19 cellular contexts compared by ENCODE assay signal in genomic region chr16:27651299-27651698, GRCh38.
DNase-seq lines count a peak whose midpoint lies in the region; ATAC-seq and TF ChIP-seq lines count a peak whose summit lies in the region.
"Had no signal": no experiment of that assay in that cellular context is flagged by ENCODE, and none has a peak within 500 bp of the region (broad histone marks: within the 10 kb centered on the region; RNA-seq: fewer than 3 reads in every experiment).

No MANE protein-coding gene starts in this region.

- H3K9ac ChIP-seq in neural cell (ENCODE audit: low read length) = peak overlapping the region; percentile 0
- H3K9ac ChIP-seq: BLaER1 had no signal

- no peak overlapping the region for H3K27ac Mint-ChIP-seq in activated T-cell treated with anti-CD3 and anti-CD28 coated beads, Interleukin-2, amount 50 U/mL, for 72 hours
- H3K27ac Mint-ChIP-seq: CD4-positive, CD25-positive, alpha-beta regulatory T cell had no signal

- peaks cover 0 to 16% of the 10 kb centered on the region in 2 donors for H3K4me1 ChIP-seq in right atrium auricular region
- peaks cover 0 to 9% of the 10 kb centered on the region in 2 donors for H3K4me1 ChIP-seq in gastrocnemius medialis
- H3K4me1 ChIP-seq: BLaER1 had no signal

- TF ChIP-seq CTCF in right atrium auricular region (IDR thresholded peaks at IDR 0.05) (no peak), neural cell (IDR thresholded peaks at IDR 0.05; ENCODE audit: poor library complexity, severe bottlenecking) (no peak), gastrocnemius medialis (IDR thresholded peaks at IDR 0.05 in 4 of 5, conservative IDR thresholded peaks at IDR 0.05 in 1 of 5) (no peak)

- H3K9me2 ChIP-seq in neural cell (ENCODE audit: insufficient read depth, low read length) = no peaks in the 10 kb centered on the region

- in situ Hi-C loops in gastrocnemius medialis (cut with MboI; ENCODE audit: low sequenced_read_pairs in 4 of 4) = no loop called here

- no peak for TF ChIP-seq EP300 in neural cell (conservative IDR thresholded peaks at IDR 0.05; ENCODE audit: poor library complexity, severe bottlenecking)

- DNase-seq in left ventricle myocardium superior (no peak), right atrium auricular region (ENCODE audit: low spot score) (no peak), NCI-H2227 treated with DMSO at 0.1 percent for 48 hours (lab: John Stamatoyannopoulos, UW) (peak; percentile 38), gastrocnemius medialis (no peak), MG63 (no peak), HuH-7 (ENCODE audit: low spot score) (no peak)
- DNase-seq in activated T-cell treated with anti-CD3 and anti-CD28 coated beads, Interleukin-2, amount 50 U/mL, for 72 hours = no peak
- DNase-seq: 8988T; CD4-positive, CD25-positive, alpha-beta regulatory T cell; CD8-positive, alpha-beta memory T cell; COR-L47; DMS 273 treated with DMSO at 0.1 percent for 48 hours; DMS53; GDM1; GOT3; H9 had no signal

- ATAC-seq in left ventricle myocardium superior (peak; percentile 30), gastrocnemius medialis (peak; percentile 45 to 62)
- ATAC-seq in activated T-cell treated with anti-CD3 and anti-CD28 coated beads, Interleukin-2, amount 50 U/mL, for 72 hours (replicated peaks in 1 of 2) = no peak
- ATAC-seq: HepG2 had no signal

- H3K9me3 Mint-ChIP-seq in activated T-cell treated with anti-CD3 and anti-CD28 coated beads, Interleukin-2, amount 50 U/mL, for 72 hours = no peaks in the 10 kb centered on the region
- H3K9me3 Mint-ChIP-seq: CD4-positive, CD25-positive, alpha-beta regulatory T cell; CD8-positive, alpha-beta memory T cell; H9 had no signal

- H3K79me2 ChIP-seq in neural cell (replicated peaks; ENCODE audit: insufficient read depth, low read length) = no peaks in the 10 kb centered on the region

- H3K27ac ChIP-seq in right atrium auricular region = no peak overlapping the region
- H3K27ac ChIP-seq in neural cell (ENCODE audit: low read length) = no peak overlapping the region
- H3K27ac ChIP-seq in gastrocnemius medialis = no peak overlapping the region
- H3K27ac ChIP-seq: BLaER1 had no signal

- H3K4me2 ChIP-seq in neural cell (ENCODE audit: low read length) = no peak overlapping the region
- H3K4me2 ChIP-seq: BLaER1 had no signal

- TF ChIP-seq RAD21 in neural cell (conservative IDR thresholded peaks at IDR 0.05) = no peak

- H2AFZ ChIP-seq in neural cell (ENCODE audit: low read depth, low read length) = no peak overlapping the region

- H3K4me3 ChIP-seq in right atrium auricular region (no peak overlapping the region), neural cell (ENCODE audit: low read length) (no peak overlapping the region), gastrocnemius medialis (no peak overlapping the region), MG63 (no peak overlapping the region)
- H3K4me3 ChIP-seq: BLaER1 had no signal

- H3K27me3 ChIP-seq in right atrium auricular region (no peaks in the 10 kb centered on the region), neural cell (ENCODE audit: insufficient read depth, low read depth, low read length) (no peaks in the 10 kb centered on the region), gastrocnemius medialis (no peaks in the 10 kb centered on the region), MG63 (no peaks in the 10 kb centered on the region)
- H3K27me3 ChIP-seq: BLaER1 had no signal

- no peak for TF ChIP-seq POLR2A in gastrocnemius medialis (IDR thresholded peaks at IDR 0.05)

- no peaks in the 10 kb centered on the region for H3K9me3 ChIP-seq in right atrium auricular region
- H3K9me3 ChIP-seq in neural cell (ENCODE audit: low read length) = no peaks in the 10 kb centered on the region
- no peaks in the 10 kb centered on the region for H3K9me3 ChIP-seq in gastrocnemius medialis
- no peaks in the 10 kb centered on the region for H3K9me3 ChIP-seq in MG63
- H3K9me3 ChIP-seq: BLaER1 had no signal

- H3K36me3 ChIP-seq in right atrium auricular region (peaks cover 12% of the 10 kb centered on the region), neural cell (ENCODE audit: insufficient read depth, low read length) (no peaks in the 10 kb centered on the region), gastrocnemius medialis (no peaks in the 10 kb centered on the region), MG63 (peaks cover 4% of the 10 kb centered on the region)

- intact Hi-C loops in left ventricle myocardium superior (cut with micrococcal nuclease) (no loop called here), gastrocnemius medialis (cut with DNase I; ENCODE audit: low total_unique reads) (no loop called here)

- H4K20me1 ChIP-seq in neural cell (ENCODE audit: insufficient read depth) = no peaks in the 10 kb centered on the region
- H4K20me1 ChIP-seq: BLaER1 had no signal

- no peaks in the 10 kb centered on the region for H3K27me3 Mint-ChIP-seq in activated T-cell treated with anti-CD3 and anti-CD28 coated beads, Interleukin-2, amount 50 U/mL, for 72 hours (ENCODE audit: low read depth)
- H3K27me3 Mint-ChIP-seq: CD4-positive, CD25-positive, alpha-beta regulatory T cell; CD8-positive, alpha-beta memory T cell had no signal

- H3K36me3 Mint-ChIP-seq in activated T-cell treated with anti-CD3 and anti-CD28 coated beads, Interleukin-2, amount 50 U/mL, for 72 hours (ENCODE audit: insufficient read depth in 2 of 2) = peaks cover 0 to under 1% of the 10 kb centered on the region in 2 donors

- H3K4me3 Mint-ChIP-seq in activated T-cell treated with anti-CD3 and anti-CD28 coated beads, Interleukin-2, amount 50 U/mL, for 72 hours = no peak overlapping the region
- H3K4me3 Mint-ChIP-seq: CD4-positive, CD25-positive, alpha-beta regulatory T cell; CD8-positive, alpha-beta memory T cell; H9 had no signal

- no peaks in the 10 kb centered on the region for H3K4me1 Mint-ChIP-seq in activated T-cell treated with anti-CD3 and anti-CD28 coated beads, Interleukin-2, amount 50 U/mL, for 72 hours (ENCODE audit: low read depth)
- H3K4me1 Mint-ChIP-seq: CD4-positive, CD25-positive, alpha-beta regulatory T cell; CD8-positive, alpha-beta memory T cell had no signal

- H3F3A ChIP-seq in neural cell (ENCODE audit: insufficient read depth, low read length, poor library complexity, severe bottlenecking) = no peaks in the 10 kb centered on the region

TF ChIP-seq in neural cell, 6 proteins besides CTCF, POLR2A, EP300 and RAD21:
- no peak for TF ChIP-seq POLR2AphosphoS5 (IDR thresholded peaks at IDR 0.05)
- TF ChIP-seq TAF1 (IDR thresholded peaks at IDR 0.05; ENCODE audit: low read depth) = no peak
- TF ChIP-seq REST (IDR thresholded peaks at IDR 0.05; ENCODE audit: borderline replicate concordance) = no peak
- TF ChIP-seq MXI1 (conservative IDR thresholded peaks at IDR 0.05; ENCODE audit: poor library complexity, severe bottlenecking) = no peak
- TF ChIP-seq EZH2 (IDR thresholded peaks at IDR 0.05; ENCODE audit: borderline replicate concordance, insufficient read depth, low read length, poor library complexity, severe bottlenecking) = no peak
- no peak for TF ChIP-seq SMC3 (conservative IDR thresholded peaks at IDR 0.05; ENCODE audit: poor library complexity)

Comparison
In these comparisons a context has a peak if more than half of its experiments do, and no peak if none do; other contexts are left out.
1. ATAC-seq: peak in left ventricle myocardium superior (single experiment) and gastrocnemius medialis (2 of 2); none in activated T-cell treated with anti-CD3 and anti-CD28 coated beads, Interleukin-2, amount 50 U/mL, for 72 hours (0 of 2).